Comparison of ENCODE assay signal across 1 cellular context in genomic region chr20:63254536-63255384, GRCh38.
TF ChIP-seq lines count a peak whose summit lies in the region.

No MANE protein-coding gene starts in this region.

TF ChIP-seq in HepG2, 621 proteins besides CTCF, POLR2A, EP300 and RAD21:
- TF ChIP-seq ATAD3A (CRISPR knock-in tag; IDR thresholded peaks at IDR 0.05) (no peak), MTF2 (CRISPR knock-in tag; IDR thresholded peaks at IDR 0.05; ENCODE audit: borderline replicate concordance) (0 out of 2 replicates have a peak, but pooled peaks have one; percentile 52), ZNF839 (CRISPR knock-in tag; IDR thresholded peaks at IDR 0.05; ENCODE audit: borderline replicate concordance) (no peak), FOSL2 (CRISPR knock-in tag; IDR thresholded peaks at IDR 0.05) (no peak), FOSL1 (CRISPR knock-in tag; IDR thresholded peaks at IDR 0.05; ENCODE audit: borderline replicate concordance) (no peak), ZNF768 (CRISPR knock-in tag; IDR thresholded peaks at IDR 0.05) (peak; percentile 32; the same call in 1 of the 2 replicates), ZBTB14 (CRISPR knock-in tag; IDR thresholded peaks at IDR 0.05) (no peak), ZNF83 (CRISPR knock-in tag; IDR thresholded peaks at IDR 0.05; ENCODE audit: borderline replicate concordance) (no peak), THAP9 (CRISPR knock-in tag; IDR thresholded peaks at IDR 0.05; ENCODE audit: borderline replicate concordance) (0 out of 2 replicates have a peak, but pooled peaks have one; percentile 15), ELF4 (CRISPR knock-in tag; IDR thresholded peaks at IDR 0.05; ENCODE audit: borderline replicate concordance) (no peak), POGZ (CRISPR knock-in tag; IDR thresholded peaks at IDR 0.05) (peak; percentile 24; the same call in 1 of the 2 replicates), SMARCC2 (IDR thresholded peaks at IDR 0.05) (no peak), ZNF800 (CRISPR knock-in tag; IDR thresholded peaks at IDR 0.05) (peak; percentile 51; the same call in 1 of the 2 replicates), ARID4A (CRISPR knock-in tag; IDR thresholded peaks at IDR 0.05; ENCODE audit: borderline replicate concordance) (no peak), HNF1A (IDR thresholded peaks at IDR 0.05; ENCODE audit: low read depth) (no peak), HNF1A (CRISPR knock-in tag; IDR thresholded peaks at IDR 0.05; ENCODE audit: borderline replicate concordance) (no peak), ZNF776 (CRISPR knock-in tag; IDR thresholded peaks at IDR 0.05) (0 out of 2 replicates have a peak, but pooled peaks have one; percentile 39), ZNF720 (CRISPR knock-in tag; IDR thresholded peaks at IDR 0.05) (no peak), EZH2 (conservative IDR thresholded peaks at IDR 0.05; ENCODE audit: low read depth, low read length) (peak; percentile 91; the same call in 1 of the 2 replicates), ZNF20 (CRISPR knock-in tag; IDR thresholded peaks at IDR 0.05) (no peak)
